26 cellular contexts compared by ENCODE assay signal in the genomic region with DNA sequence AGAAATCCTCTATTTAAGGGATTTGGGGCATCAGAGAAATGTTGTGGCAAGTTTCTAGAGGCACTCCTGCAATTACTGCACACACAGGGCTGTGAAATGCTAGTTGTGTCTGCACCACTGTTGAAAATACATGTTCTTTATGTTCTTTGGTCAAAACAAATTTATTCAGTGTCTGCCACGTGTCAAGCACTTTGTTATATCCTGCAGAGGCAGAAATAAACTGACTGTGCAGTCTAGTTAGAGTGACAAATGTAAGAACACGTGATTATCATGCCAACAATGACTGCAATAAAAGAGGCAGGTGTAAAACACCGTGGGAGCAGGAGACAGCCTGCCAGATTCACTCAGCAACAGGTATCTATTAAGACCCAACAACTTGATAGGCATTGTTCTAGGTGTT.
"Had no signal": no experiment of that assay in that cellular context is flagged by ENCODE, and none has a peak within 500 bp of the region (broad histone marks: within the 10 kb centered on the region; RNA-seq: fewer than 3 reads in every experiment).

No MANE protein-coding gene starts in this region.

- H3K4me3 ChIP-seq: gastroesophageal sphincter, hepatocyte, left ventricle myocardium inferior, lung, testis, uterus had no signal

- H3K79me2 ChIP-seq: hepatocyte had no signal

- H3K27ac ChIP-seq: gastroesophageal sphincter, hepatocyte, left ventricle myocardium inferior, testis, uterus had no signal

- H3K4me1 ChIP-seq: gastroesophageal sphincter, left ventricle myocardium inferior, testis, uterus had no signal

- H3K36me3 ChIP-seq: gastroesophageal sphincter, left ventricle myocardium inferior, uterus had no signal

- H3K4me2 ChIP-seq: hepatocyte had no signal

- H2AFZ ChIP-seq: hepatocyte had no signal

- H3K27me3 ChIP-seq: gastroesophageal sphincter, hepatocyte, testis, uterus had no signal

- DNase-seq: activated B cell treated with CpG ODN at 0.5 μM for 24 hours; activated CD4-positive, alpha-beta T cell treated with anti-CD3 and anti-CD28 coated beads, Interleukin-2, amount 50 U/mL, for 1 hour; activated CD8-positive, alpha-beta T cell treated with anti-CD3 and anti-CD28 coated beads for 36 hours; activated gamma-delta T cell treated with Interleukin-2 at 50 U/mL for 16 hours; activated naive CD4-positive, alpha-beta T cell treated with anti-CD3 and anti-CD28 coated beads, Interleukin-2, amount 50 U/mL, for 16 hours; activated naive CD8-positive, alpha-beta T cell treated with anti-CD3 and anti-CD28 coated beads, Interleukin-2, amount 50 U/mL, for 24 hours; activated T-cell treated with anti-CD3 and anti-CD28 coated beads, Interleukin-2, amount 50 U/mL, for 4 hours; amygdala; caudate nucleus; cortex of kidney; effector memory CD8-positive, alpha-beta T cell; erythroblast; islet precursor cell; left ventricle myocardium inferior; mesendoderm; natural killer cell; posterior cingulate gyrus; right cardiac atrium; stimulated activated CD4-positive, alpha-beta T cell treated with anti-CD3 and anti-CD28 coated beads, Interleukin-4, amount 100 ng/mL, for 1 hour; stimulated activated naive CD8-positive, alpha-beta T cell treated with anti-CD3 and anti-CD28 coated beads, Interleukin-15, Interleukin-2, amounts not matched to agents 100 U/mL and 50 U/mL, for 24 hours; testis; trophoblast cell; uterus had no signal

- H3K9me3 ChIP-seq: gastroesophageal sphincter, left ventricle myocardium inferior, testis, uterus had no signal
